ENCODE assay signal across 8 cellular contexts in genomic region chr6:5850848-5851255, GRCh38.
DNase-seq lines count a peak whose midpoint lies in the region; ATAC-seq and TF ChIP-seq lines count a peak whose summit lies in the region.

No MANE protein-coding gene starts in this region.

- H3K36me3 ChIP-seq in ES-I3 (ENCODE audit: insufficient read depth, low read length), result no peaks in the 10 kb centered on the region
- no peaks in the 10 kb centered on the region for H3K36me3 ChIP-seq in muscle layer of duodenum (ENCODE audit: control insufficient read depth in 1 of 2, insufficient read depth in 2 of 2, low read length in 2 of 2)
- H3K36me3 ChIP-seq in vagina, result no peaks in the 10 kb centered on the region

- H3K4me1 ChIP-seq in ES-I3 (ENCODE audit: insufficient read depth, low read length) (0 out of 2 replicates have a peak, but pooled peaks cover 4% of the 10 kb centered on the region), muscle layer of duodenum (ENCODE audit: control insufficient read depth in 1 of 2, insufficient read depth in 2 of 2, low read length in 2 of 2) (peaks cover 0 to 15% of the 10 kb centered on the region in 2 donors), vagina (peaks cover 11% of the 10 kb centered on the region)

- H3K4me3 ChIP-seq in muscle layer of duodenum (ENCODE audit: low read depth in 1 of 2, low read length in 2 of 2) (peak overlapping the region; percentile 16 to 58), vagina (no peak overlapping the region)

- H3K27ac ChIP-seq in muscle layer of duodenum (ENCODE audit: low read length) (no peak overlapping the region), vagina (no peak overlapping the region)

- ATAC-seq in HG02885 (IDR thresholded peaks at IDR 0.05; ENCODE audit: poor library complexity, unreplicated experiment) (peak; percentile 6), GM21381 (IDR thresholded peaks at IDR 0.05; ENCODE audit: unreplicated experiment) (no peak)
- ATAC-seq in central memory CD8-positive, alpha-beta T cell (replicated peaks; ENCODE audit: extremely low read depth, poor library complexity, severe bottlenecking), result peak; percentile 47

- peak overlapping the region; percentile 61; the same call in 1 of the 2 replicates for H3K9ac ChIP-seq in ES-I3 (ENCODE audit: low read depth, low read length)

- intact Hi-C loops in vagina (cut with DNase I), result no loop called here

- peaks cover 24% of the 10 kb centered on the region for H3K27me3 ChIP-seq in muscle layer of duodenum (ENCODE audit: low read depth, low read length)
- no peaks in the 10 kb centered on the region for H3K27me3 ChIP-seq in vagina

- DNase-seq in central memory CD8-positive, alpha-beta T cell (ENCODE audit: low spot score in 2 of 2), result no peak
- DNase-seq in AG08395 (ENCODE audit: low spot score) (no peak), erythroblast (lab: John Stamatoyannopoulos, UW) (no peak), vagina (ENCODE audit: extremely low spot score in 2 of 2) (no peak)

- peaks cover 5% of the 10 kb centered on the region for H3K4me1 Mint-ChIP-seq in central memory CD8-positive, alpha-beta T cell

- TF ChIP-seq CTCF in vagina (IDR thresholded peaks at IDR 0.05), result no peak

- H3K9me3 Mint-ChIP-seq in central memory CD8-positive, alpha-beta T cell, result no peaks in the 10 kb centered on the region

- TF ChIP-seq POLR2A in erythroblast (IDR thresholded peaks at IDR 0.05; ENCODE audit: low read length), result no peak
- no peak for TF ChIP-seq POLR2A in vagina (IDR thresholded peaks at IDR 0.05)

- peaks cover 14% of the 10 kb centered on the region for H3K27me3 Mint-ChIP-seq in central memory CD8-positive, alpha-beta T cell

- peak overlapping the region; percentile 19 for H3K4me3 Mint-ChIP-seq in central memory CD8-positive, alpha-beta T cell

- no peak overlapping the region for H3K27ac Mint-ChIP-seq in central memory CD8-positive, alpha-beta T cell (ENCODE audit: low read depth)

- H3K36me3 Mint-ChIP-seq in central memory CD8-positive, alpha-beta T cell (ENCODE audit: insufficient read depth), result peaks cover 2% of the 10 kb centered on the region

- no peaks in the 10 kb centered on the region for H3K9me3 ChIP-seq in ES-I3 (ENCODE audit: control insufficient read depth, insufficient read depth, low read length)
- peaks cover 0 to 5% of the 10 kb centered on the region in 2 donors for H3K9me3 ChIP-seq in muscle layer of duodenum (ENCODE audit: control insufficient read depth in 1 of 2, low read length in 2 of 2)
- H3K9me3 ChIP-seq in vagina, result no peaks in the 10 kb centered on the region

Comparison
In these comparisons a context has a peak if more than half of its experiments do, and no peak if none do; other contexts are left out.
1. H3K4me3 ChIP-seq: peak in muscle layer of duodenum (2 of 2); none in vagina (0 of 2).